ENCODE assay signal across 26 cellular contexts in genomic region chr11:83956119-83956697, GRCh38.
"Had no signal": no experiment of that assay in that cellular context is flagged by ENCODE, and none has a peak within 500 bp of the region (broad histone marks: within the 10 kb centered on the region; RNA-seq: fewer than 3 reads in every experiment).

No MANE protein-coding gene starts in this region.

- H3K4me1 ChIP-seq: heart left ventricle, right atrium auricular region, tibial nerve, uterus had no signal

- H3K27ac ChIP-seq: heart left ventricle, left lung, right atrium auricular region, tibial nerve, uterus had no signal

- H3K4me3 Mint-ChIP-seq: activated CD4-positive, alpha-beta memory T cell treated with anti-CD3 and anti-CD28 coated beads, Interleukin-2, amount 10 ng/mL, durations not matched to agents 7 days and 5 days; activated CD4-positive, alpha-beta T cell treated with anti-CD3 and anti-CD28 coated beads, Interleukin-2, amount 10 ng/mL, durations not matched to agents 7 days and 5 days; activated T-cell treated with anti-CD3 and anti-CD28 coated beads, Interleukin-2, amount 50 U/mL, for 4 hours; activated T-helper 17 cell treated with anti-CD3 and anti-CD28 coated beads, Interleukin-2, amount 50 U/mL, for 72 hours; immature natural killer cell; natural killer cell treated with Interleukin-12 subunit alpha and Interleukin-12 subunit beta and Interleukin-15 and Interleukin-18, amount 100 ng/mL, for 72 hours; WTC11 had no signal

- DNase-seq: activated CD4-positive, alpha-beta memory T cell treated with anti-CD3 and anti-CD28 coated beads, Interleukin-2, amount 10 ng/mL, durations not matched to agents 7 days and 5 days; activated CD4-positive, alpha-beta T cell treated with anti-CD3 and anti-CD28 coated beads for 1 hour; activated CD4-positive, alpha-beta T cell treated with anti-CD3 and anti-CD28 coated beads, Interleukin-2, amount 10 ng/mL, durations not matched to agents 7 days and 5 days; activated CD8-positive, alpha-beta memory T cell treated with anti-CD3 and anti-CD28 coated beads, Interleukin-2, amount 50 U/mL, for 48 hours; activated gamma-delta T cell treated with Interleukin-2 at 50 U/mL for 16 hours; activated naive CD4-positive, alpha-beta T cell treated with anti-CD3 and anti-CD28 coated beads, Interleukin-2, amount 50 U/mL, for 16 hours; activated T-cell treated with anti-CD3 and anti-CD28 coated beads, Interleukin-2, amount 50 U/mL, for 4 hours; amniotic stem cell; central memory CD4-positive, alpha-beta T cell; foreskin fibroblast; hypothalamus; immature natural killer cell; kidney glomerular epithelial cell; stimulated activated CD4-positive, alpha-beta T cell treated with anti-CD3 and anti-CD28 coated beads, Interleukin-2, amount 100 ng/mL, for 48 hours; stomach; uterus had no signal

- H3K9me3 ChIP-seq: heart left ventricle, left lung, mucosa of descending colon, right atrium auricular region, stomach, tibial nerve, uterus had no signal

- ATAC-seq: activated T-cell treated with anti-CD3 and anti-CD28 coated beads, Interleukin-2, amount 50 U/mL, for 4 hours; activated T-helper 17 cell treated with anti-CD3 and anti-CD28 coated beads, Interleukin-2, amount 50 U/mL, for 72 hours; esophagus mucosa; heart left ventricle; mucosa of descending colon; WTC11 had no signal

- H3K9me3 Mint-ChIP-seq: activated CD4-positive, alpha-beta T cell treated with anti-CD3 and anti-CD28 coated beads, Interleukin-2, amount 10 ng/mL, durations not matched to agents 7 days and 5 days; activated T-helper 17 cell treated with anti-CD3 and anti-CD28 coated beads, Interleukin-2, amount 50 U/mL, for 72 hours; WTC11 had no signal

- H3K4me1 Mint-ChIP-seq: activated CD4-positive, alpha-beta memory T cell treated with anti-CD3 and anti-CD28 coated beads, Interleukin-2, amount 10 ng/mL, durations not matched to agents 7 days and 5 days; activated CD4-positive, alpha-beta T cell treated with anti-CD3 and anti-CD28 coated beads, Interleukin-2, amount 10 ng/mL, durations not matched to agents 7 days and 5 days; activated T-helper 17 cell treated with anti-CD3 and anti-CD28 coated beads, Interleukin-2, amount 50 U/mL, for 72 hours; immature natural killer cell had no signal

- H3K36me3 ChIP-seq: heart left ventricle, left lung, right atrium auricular region, stomach, tibial nerve, uterus had no signal

- H3K36me3 Mint-ChIP-seq: immature natural killer cell; natural killer cell treated with Interleukin-12 subunit alpha and Interleukin-12 subunit beta and Interleukin-15 and Interleukin-18, amount 100 ng/mL, for 72 hours; WTC11 had no signal

- H3K27ac Mint-ChIP-seq: activated CD4-positive, alpha-beta memory T cell treated with anti-CD3 and anti-CD28 coated beads, Interleukin-2, amount 10 ng/mL, durations not matched to agents 7 days and 5 days; activated CD4-positive, alpha-beta T cell treated with anti-CD3 and anti-CD28 coated beads, Interleukin-2, amount 10 ng/mL, durations not matched to agents 7 days and 5 days; activated T-helper 17 cell treated with anti-CD3 and anti-CD28 coated beads, Interleukin-2, amount 50 U/mL, for 72 hours; immature natural killer cell; natural killer cell treated with Interleukin-12 subunit alpha and Interleukin-12 subunit beta and Interleukin-15 and Interleukin-18, amount 100 ng/mL, for 72 hours; WTC11 had no signal

- H3K27me3 ChIP-seq: heart left ventricle, left lung, right atrium auricular region, stomach, tibial nerve, uterus had no signal

- H3K4me3 ChIP-seq: heart left ventricle, left lung, lung, mucosa of descending colon, right atrium auricular region, stomach, tibial nerve, uterus had no signal
